10 cellular contexts compared by ENCODE assay signal in genomic region chr14:93480867-93481266, GRCh38. TPM values are rescaled to one million over a fixed set of nuclear protein-coding genes. Genes with fewer than 3 reads are reported as not detected.
"Had no signal": no experiment of that assay in that cellular context is flagged by ENCODE, and none has a peak within 500 bp of the region (broad histone marks: within the 10 kb centered on the region; RNA-seq: fewer than 3 reads in every experiment).

No MANE protein-coding gene starts in this region.

- DNase-seq: H7, HFFc6, KG1 had no signal

- H3K9me3 ChIP-seq: HAP-1 had no signal

- H3K36me3 ChIP-seq: HAP-1 had no signal

- H3K4me2 ChIP-seq: GM23338 had no signal

- H3K4me1 ChIP-seq: HAP-1 had no signal

- FAIRE-seq: HepG2 had no signal

- ATAC-seq: GM23338, HCT116, HepG2 had no signal

- H2AFZ ChIP-seq: GM23338 had no signal

- H3K27ac ChIP-seq: HL-60 had no signal

- H3K4me3 ChIP-seq: GM23338, HAP-1 had no signal

RNA-seq across cellular contexts. Expression of gene UNC79, which starts 50.1 kb away (rescaled TPM):
- total RNA-seq: HepG2, HT1080 had no signal
- polyA plus RNA-seq: IgD-negative memory B cell had no signal
